22 cellular contexts compared by ENCODE assay signal in the genomic region with DNA sequence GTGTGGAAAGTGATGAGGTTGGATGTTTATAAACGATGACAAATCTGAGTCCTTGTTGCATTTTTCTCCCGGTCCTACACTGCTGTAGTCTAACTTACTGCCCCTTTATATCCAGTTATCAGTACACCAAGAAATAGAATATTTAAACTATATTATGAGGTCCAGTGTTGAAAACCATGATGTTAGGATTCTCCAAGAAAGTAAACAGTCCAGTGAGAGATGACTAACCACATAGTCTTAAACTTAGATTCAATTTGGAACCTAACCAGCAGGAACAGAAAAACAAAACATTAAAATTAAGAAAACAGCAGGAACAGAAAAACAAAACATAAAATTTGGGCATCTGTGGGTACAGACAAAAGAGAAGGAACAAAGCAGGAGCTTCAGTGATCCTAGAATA.
"Had no signal": no experiment of that assay in that cellular context is flagged by ENCODE, and none has a peak within 500 bp of the region (broad histone marks: within the 10 kb centered on the region; RNA-seq: fewer than 3 reads in every experiment).

No MANE protein-coding gene starts in this region.

- H3K36me3 ChIP-seq: ovary, right lobe of liver, stomach, thyroid gland, transverse colon, upper lobe of left lung, vagina had no signal

- H3K4me1 Mint-ChIP-seq: naive thymus-derived CD4-positive, alpha-beta T cell; stimulated activated naive B cell treated with anti-CD40 and anti-IgM and Interleukin-4, amounts not matched to agents 10 μg/mL and 1 μg/mL and 100 μg/mL, for 72 hours had no signal

- H3K4me3 Mint-ChIP-seq: mesothelial cell of epicardium; naive thymus-derived CD4-positive, alpha-beta T cell; natural killer cell treated with Interleukin-12 subunit alpha and Interleukin-12 subunit beta and Interleukin-15 and Interleukin-18, amount 100 ng/mL, for 72 hours; stimulated activated naive B cell treated with anti-CD40 and anti-IgM and Interleukin-4, amounts not matched to agents 10 μg/mL and 1 μg/mL and 100 μg/mL, for 72 hours had no signal

- ATAC-seq: naive thymus-derived CD4-positive, alpha-beta T cell; natural killer cell treated with Interleukin-12 subunit alpha and Interleukin-12 subunit beta and Interleukin-15 and Interleukin-18, amount 100 ng/mL, for 72 hours; right lobe of liver; stimulated activated naive B cell treated with anti-CD40 and anti-IgM and Interleukin-4, amounts not matched to agents 10 μg/mL and 1 μg/mL and 100 μg/mL, for 72 hours; stimulated activated naive CD8-positive, alpha-beta T cell treated with anti-CD3 and anti-CD28 coated beads, Interleukin-15, Interleukin-2, amounts not matched to agents 100 U/mL and 50 U/mL, for 24 hours had no signal

- H3K4me3 ChIP-seq: left ventricle myocardium inferior, lung, ovary, right atrium auricular region, right lobe of liver, smooth muscle cell, stomach, testis, thyroid gland, transverse colon, upper lobe of left lung, vagina had no signal

- DNase-seq: islet precursor cell; left ventricle myocardium inferior; mesendoderm; naive thymus-derived CD4-positive, alpha-beta T cell; ovary; right lobe of liver; stimulated activated CD4-positive, alpha-beta T cell treated with anti-CD3 and anti-CD28 coated beads, Interleukin-1b, Interleukin-23, amount 100 ng/mL, for 48 hours; stimulated activated CD4-positive, alpha-beta T cell treated with anti-CD3 and anti-CD28 coated beads, Interleukin-2, amount 100 ng/mL, for 48 hours; stimulated activated naive B cell treated with anti-CD40 and anti-IgM and Interleukin-4, amounts not matched to agents 10 μg/mL and 1 μg/mL and 100 μg/mL, for 72 hours; stimulated activated naive CD8-positive, alpha-beta T cell treated with anti-CD3 and anti-CD28 coated beads, Interleukin-15, Interleukin-2, amounts not matched to agents 100 U/mL and 50 U/mL, for 24 hours; stomach; testis; thyroid gland; transverse colon; upper lobe of left lung had no signal

- H3K27ac Mint-ChIP-seq: mesothelial cell of epicardium; naive thymus-derived CD4-positive, alpha-beta T cell; natural killer cell treated with Interleukin-12 subunit alpha and Interleukin-12 subunit beta and Interleukin-15 and Interleukin-18, amount 100 ng/mL, for 72 hours; progenitor cell of endocrine pancreas; stimulated activated naive B cell treated with anti-CD40 and anti-IgM and Interleukin-4, amounts not matched to agents 10 μg/mL and 1 μg/mL and 100 μg/mL, for 72 hours had no signal

- H3K9me3 ChIP-seq: ovary, right atrium auricular region, testis, thyroid gland, vagina had no signal

- H3K27me3 Mint-ChIP-seq: progenitor cell of endocrine pancreas had no signal

- H3K4me2 ChIP-seq: smooth muscle cell had no signal

- H3K27me3 ChIP-seq: ovary, right atrium auricular region, right lobe of liver, stomach, testis, thyroid gland, transverse colon, upper lobe of left lung, vagina had no signal

- H3K36me3 Mint-ChIP-seq: natural killer cell treated with Interleukin-12 subunit alpha and Interleukin-12 subunit beta and Interleukin-15 and Interleukin-18, amount 100 ng/mL, for 72 hours; stimulated activated naive B cell treated with anti-CD40 and anti-IgM and Interleukin-4, amounts not matched to agents 10 μg/mL and 1 μg/mL and 100 μg/mL, for 72 hours had no signal

- H3K27ac ChIP-seq: left ventricle myocardium inferior, ovary, right atrium auricular region, right lobe of liver, stomach, testis, thyroid gland, transverse colon, upper lobe of left lung, vagina had no signal

- H3K4me1 ChIP-seq: right atrium auricular region, right lobe of liver, stomach, testis, vagina had no signal
